1 cellular context compared by ENCODE assay signal in the genomic region with DNA sequence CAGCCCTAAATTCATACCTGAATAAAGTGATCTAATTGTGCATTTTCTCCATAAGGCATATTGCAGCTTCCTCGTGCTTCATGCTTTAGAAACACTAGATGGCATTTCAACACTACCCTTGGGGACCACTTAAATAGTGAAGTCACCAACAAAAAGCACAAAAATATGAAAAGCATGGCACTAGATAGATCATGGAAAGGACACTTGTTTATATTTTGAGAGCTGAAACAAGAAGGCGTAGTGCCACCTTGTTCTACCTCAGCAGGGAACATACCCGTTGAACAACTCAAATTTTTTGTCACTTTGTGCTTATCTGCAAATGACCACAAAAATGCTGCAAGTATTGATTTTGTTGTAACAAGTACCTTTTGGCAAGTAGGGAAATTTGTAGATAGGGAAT.
TF ChIP-seq lines count a peak whose summit lies in the region.

No MANE protein-coding gene starts in this region.

TF ChIP-seq in IMR-90, 13 proteins besides CTCF, POLR2A, EP300 and RAD21 (continued from another document):
- TF ChIP-seq MXI1 (IDR thresholded peaks at IDR 0.05; ENCODE audit: borderline replicate concordance, low read depth, low read length) (no peak), BHLHE40 (IDR thresholded peaks at IDR 0.05; ENCODE audit: low read depth, low read length) (no peak), RCOR1 (IDR thresholded peaks at IDR 0.05; ENCODE audit: insufficient replicate concordance, low read length) (no peak), MAZ (IDR thresholded peaks at IDR 0.05; ENCODE audit: borderline replicate concordance, low read depth, low read length) (no peak)
- TF ChIP-seq, protein P1, sequence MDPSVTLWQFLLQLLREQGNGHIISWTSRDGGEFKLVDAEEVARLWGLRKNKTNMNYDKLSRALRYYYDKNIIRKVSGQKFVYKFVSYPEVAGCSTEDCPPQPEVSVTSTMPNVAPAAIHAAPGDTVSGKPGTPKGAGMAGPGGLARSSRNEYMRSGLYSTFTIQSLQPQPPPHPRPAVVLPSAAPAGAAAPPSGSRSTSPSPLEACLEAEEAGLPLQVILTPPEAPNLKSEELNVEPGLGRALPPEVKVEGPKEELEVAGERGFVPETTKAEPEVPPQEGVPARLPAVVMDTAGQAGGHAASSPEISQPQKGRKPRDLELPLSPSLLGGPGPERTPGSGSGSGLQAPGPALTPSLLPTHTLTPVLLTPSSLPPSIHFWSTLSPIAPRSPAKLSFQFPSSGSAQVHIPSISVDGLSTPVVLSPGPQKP (IDR thresholded peaks at IDR 0.05; ENCODE audit: borderline replicate concordance, low read depth, low read length), result no peak
